1 cellular context compared by ENCODE assay signal in the genomic region with DNA sequence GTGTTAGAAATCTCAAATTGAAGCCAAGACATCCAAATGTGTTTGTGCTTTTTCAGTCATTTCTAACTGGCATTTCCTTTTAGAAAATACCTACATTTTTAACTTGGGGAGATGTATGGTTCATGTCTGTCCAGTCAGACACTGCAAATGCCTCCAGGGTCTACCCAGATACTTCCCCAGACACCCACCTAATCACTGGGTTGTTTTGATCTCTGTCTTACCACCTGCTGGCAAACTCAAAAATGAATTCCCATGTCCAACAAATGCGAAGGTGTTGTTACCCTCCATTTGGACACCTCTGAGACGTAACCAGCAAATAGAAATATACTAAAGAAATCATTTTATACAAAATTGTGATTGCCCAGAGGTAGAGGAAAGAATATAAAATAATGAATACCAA.
TF ChIP-seq lines count a peak whose summit lies in the region.

No MANE protein-coding gene starts in this region.

TF ChIP-seq in liver, 16 proteins besides CTCF, POLR2A, EP300 and RAD21 (continued from another document):
- TF ChIP-seq, protein P1, sequence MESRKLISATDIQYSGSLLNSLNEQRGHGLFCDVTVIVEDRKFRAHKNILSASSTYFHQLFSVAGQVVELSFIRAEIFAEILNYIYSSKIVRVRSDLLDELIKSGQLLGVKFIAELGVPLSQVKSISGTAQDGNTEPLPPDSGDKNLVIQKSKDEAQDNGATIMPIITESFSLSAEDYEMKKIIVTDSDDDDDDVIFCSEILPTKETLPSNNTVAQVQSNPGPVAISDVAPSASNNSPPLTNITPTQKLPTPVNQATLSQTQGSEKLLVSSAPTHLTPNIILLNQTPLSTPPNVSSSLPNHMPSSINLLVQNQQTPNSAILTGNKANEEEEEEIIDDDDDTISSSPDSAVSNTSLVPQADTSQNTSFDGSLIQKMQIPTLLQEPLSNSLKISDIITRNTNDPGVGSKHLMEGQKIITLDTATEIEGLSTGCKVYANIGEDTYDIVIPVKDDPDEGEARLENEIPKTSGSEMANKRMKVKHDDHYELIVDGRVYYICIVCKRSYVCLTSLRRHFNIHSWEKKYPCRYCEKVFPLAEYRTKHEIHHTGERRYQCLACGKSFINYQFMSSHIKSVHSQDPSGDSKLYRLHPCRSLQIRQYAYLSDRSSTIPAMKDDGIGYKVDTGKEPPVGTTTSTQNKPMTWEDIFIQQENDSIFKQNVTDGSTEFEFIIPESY (IDR thresholded peaks at IDR 0.05): no peak
- TF ChIP-seq HNF4G (IDR thresholded peaks at IDR 0.05) (no peak), FOXA1 (IDR thresholded peaks at IDR 0.05) (no peak), SP1 (IDR thresholded peaks at IDR 0.05) (no peak), RXRA (IDR thresholded peaks at IDR 0.05) (no peak)
TF ChIP-seq in liver: peak in this region for 0.
